Comparison of ENCODE assay signal across 8 cellular contexts in the genomic region with DNA sequence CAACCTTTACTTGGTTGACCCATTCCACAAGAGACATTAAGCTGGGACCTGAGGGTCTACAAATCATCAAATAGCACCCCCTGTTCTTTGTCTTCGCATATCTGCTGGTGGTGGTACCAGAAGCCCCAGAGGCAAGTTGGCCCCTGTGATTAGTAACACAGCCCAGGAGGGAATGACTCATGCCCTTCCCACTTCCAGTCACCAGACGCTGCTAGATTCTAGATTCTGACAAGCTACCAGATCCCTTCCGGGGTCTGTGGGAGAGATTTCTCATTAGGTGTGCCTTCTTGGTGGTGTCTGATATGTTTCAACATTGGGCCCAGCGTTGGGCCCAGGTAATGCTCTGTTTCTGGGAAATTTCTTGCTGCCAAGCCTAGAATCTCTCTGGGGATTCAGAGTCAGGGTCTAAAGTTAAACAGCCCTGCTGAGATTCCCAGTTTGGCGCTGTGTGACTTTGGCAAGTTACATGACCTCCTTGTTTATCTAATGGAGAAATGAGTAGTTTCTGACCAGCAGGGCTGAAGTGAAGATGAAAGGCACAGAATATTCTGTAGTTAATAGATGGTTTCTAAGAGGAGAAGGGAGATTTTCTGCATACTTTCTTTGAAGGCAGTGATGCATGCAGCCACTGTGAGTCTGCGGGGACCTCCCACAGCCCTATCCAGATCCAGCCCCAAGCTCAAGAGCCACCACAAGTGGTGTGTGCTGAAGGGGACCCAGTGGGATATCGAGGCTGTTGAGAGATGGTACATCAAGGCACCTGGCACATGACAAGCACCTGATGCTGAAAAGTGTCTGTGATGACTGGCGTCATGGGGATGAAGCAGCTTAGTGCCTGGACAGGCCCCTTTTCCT. TPM values are rescaled to one million over a fixed set of nuclear protein-coding genes. Genes with fewer than 3 reads are reported as not detected.
A peak's percentile ranks its signal among the peaks of the same experiment; 100 is the strongest.
DNase-seq lines count a peak whose midpoint lies in the region; ATAC-seq and TF ChIP-seq lines count a peak whose summit lies in the region.

No MANE protein-coding gene starts in this region.

- ATAC-seq in GM19395 (IDR thresholded peaks at IDR 0.05; ENCODE audit: unreplicated experiment): peak; percentile 55
- peak; percentile 53 for ATAC-seq in activated CD8-positive, alpha-beta T cell treated with anti-CD3 and anti-CD28 coated beads for 36 hours

- intact Hi-C loops in activated CD8-positive, alpha-beta T cell treated with anti-CD3 and anti-CD28 coated beads for 36 hours (cut with micrococcal nuclease): loop anchor here (5.0 kb wide), 2 partner anchors 37 to 67 kb away; a partner anchor contains a TSS
- intact Hi-C loops in esophagus squamous epithelium (cut with DNase I): no loop called here

- peaks cover 30% of the 10 kb centered on the region for H3K36me3 Mint-ChIP-seq in activated CD8-positive, alpha-beta T cell treated with anti-CD3 and anti-CD28 coated beads for 36 hours (ENCODE audit: low read depth)

- H3K4me3 ChIP-seq in esophagus squamous epithelium: peak overlapping the region in 1 of 4 donors; percentile 19

- H3K9me3 ChIP-seq in esophagus squamous epithelium: no peaks in the 10 kb centered on the region

- peak overlapping the region; percentile 39 to 89 (median 78) for H3K27ac ChIP-seq in esophagus squamous epithelium

- 26 to 45% methylated on average over 7 to 8 of the region's 8 CpGs for WGBS in esophagus squamous epithelium, 2 donors

- no peaks in the 10 kb centered on the region for H3K9me3 Mint-ChIP-seq in activated CD8-positive, alpha-beta T cell treated with anti-CD3 and anti-CD28 coated beads for 36 hours

- peak overlapping the region; percentile 94 for H3K27ac Mint-ChIP-seq in activated CD8-positive, alpha-beta T cell treated with anti-CD3 and anti-CD28 coated beads for 36 hours

- peak overlapping the region; percentile 57 for H3K4me3 Mint-ChIP-seq in activated CD8-positive, alpha-beta T cell treated with anti-CD3 and anti-CD28 coated beads for 36 hours

- H3K27me3 Mint-ChIP-seq in activated CD8-positive, alpha-beta T cell treated with anti-CD3 and anti-CD28 coated beads for 36 hours: no peaks in the 10 kb centered on the region

- H3K4me1 Mint-ChIP-seq in activated CD8-positive, alpha-beta T cell treated with anti-CD3 and anti-CD28 coated beads for 36 hours (ENCODE audit: low read depth): peaks cover 56% of the 10 kb centered on the region

- H3K4me1 ChIP-seq in esophagus squamous epithelium: peaks cover 5 to 55% (median 29%) of the 10 kb centered on the region in 3 donors

- POLR2A ChIA-PET in activated CD8-positive, alpha-beta T cell treated with anti-CD3 and anti-CD28 coated beads for 36 hours (lab: Charles Lee): interaction anchor here (0.6 to 8.1 kb wide), 11 partner anchors 9 to 414 kb away, joined by 3 to 200 read pairs (median 3); a partner anchor contains a TSS

- TF ChIP-seq POLR2A in esophagus squamous epithelium (IDR thresholded peaks at IDR 0.05): no peak

- peaks cover 0 to 15% (median 0%) of the 10 kb centered on the region in 3 donors for H3K36me3 ChIP-seq in esophagus squamous epithelium

- no peak for TF ChIP-seq CTCF in activated CD8-positive, alpha-beta T cell treated with anti-CD3 and anti-CD28 coated beads for 36 hours (IDR thresholded peaks at IDR 0.05)
- TF ChIP-seq CTCF in esophagus squamous epithelium (IDR thresholded peaks at IDR 0.05): no peak

- DNase-seq in ACHN (peak; percentile 94), Kasumi-1 (lab: John Stamatoyannopoulos, UW) (peak; percentile 23 to 26), esophagus squamous epithelium (lab: John Stamatoyannopoulos, UW) (no peak), smooth muscle cell of the brain vasculature (ENCODE audit: low read depth, low spot score) (peak; percentile 83), mesenteric fat pad (ENCODE audit: low spot score) (no peak), NCI-H82 (lab: John Stamatoyannopoulos, UW) (no peak)
- DNase-seq in activated CD8-positive, alpha-beta T cell treated with anti-CD3 and anti-CD28 coated beads for 36 hours: peak; percentile 87

- CTCF ChIA-PET in activated CD8-positive, alpha-beta T cell treated with anti-CD3 and anti-CD28 coated beads for 36 hours (lab: Charles Lee): interaction anchor here (0.6 to 7.3 kb wide), 4 partner anchors 9 to 54 kb away, joined by 3 to 98 read pairs (median 21); no protein-coding TSS in a partner anchor

- H3K27me3 ChIP-seq in esophagus squamous epithelium: no peaks in the 10 kb centered on the region

- in situ Hi-C loops in ACHN (cut with HindIII; ENCODE audit: low pct_ligation_motif_present, low pct_unique_long_range_greater_than_20kb, low sequenced_read_pairs): no loop called here

RNA-seq across cellular contexts. Expression of a gene that starts 3.9 kb away (rescaled TPM):
- total RNA-seq in activated CD8-positive, alpha-beta T cell treated with anti-CD3 and anti-CD28 coated beads for 36 hours: 10 to 100 TPM; 44.6 to 47.6 TPM
- total RNA-seq in esophagus squamous epithelium (1 to 10 TPM; 1.7 to 8.4 (median 2.5) TPM), mesenteric fat pad (43.7 TPM)

RNA-seq across cellular contexts. Expression of a gene that starts 38.4 kb away (rescaled TPM):
- total RNA-seq in activated CD8-positive, alpha-beta T cell treated with anti-CD3 and anti-CD28 coated beads for 36 hours: 1,000 to 10,000 TPM; 1,334 to 1,337 TPM
- 100 to 1,000 TPM; 360 to 590 (median 461) TPM for total RNA-seq in esophagus squamous epithelium
- total RNA-seq in mesenteric fat pad: 967 TPM

Comparison
In these comparisons a context has a peak if more than half of its experiments do, and no peak if none do; other contexts are left out.
1. DNase-seq: peak in ACHN (single experiment), Kasumi-1 (2 of 2), activated CD8-positive, alpha-beta T cell treated with anti-CD3 and anti-CD28 coated beads for 36 hours (single experiment) and smooth muscle cell of the brain vasculature (single experiment); none in esophagus squamous epithelium (single experiment), mesenteric fat pad (single experiment) and NCI-H82 (single experiment).